ENCODE assay signal across 20 cellular contexts in the genomic region with DNA sequence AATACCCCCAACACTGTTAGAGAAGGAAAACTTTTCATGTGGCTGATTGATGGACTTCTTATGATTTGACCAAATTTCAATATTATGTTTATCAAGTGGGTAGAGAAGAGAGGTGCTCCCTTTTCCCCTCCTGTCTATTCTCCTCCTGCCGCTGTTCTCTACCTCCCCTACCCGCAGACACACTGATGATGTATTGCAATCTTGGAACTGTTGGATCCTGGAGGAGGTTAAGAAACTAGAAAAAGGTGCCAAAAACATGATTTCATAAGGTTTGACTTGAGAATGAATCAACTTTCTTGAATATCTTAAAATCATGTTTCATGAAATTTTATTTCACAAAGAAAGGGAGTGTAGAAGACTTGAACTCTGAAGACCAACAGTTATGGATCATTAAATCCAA.
"Had no signal": no experiment of that assay in that cellular context is flagged by ENCODE, and none has a peak within 500 bp of the region (broad histone marks: within the 10 kb centered on the region; RNA-seq: fewer than 3 reads in every experiment).

No MANE protein-coding gene starts in this region.

- ATAC-seq: activated naive CD4-positive, alpha-beta T cell treated with anti-CD3 and anti-CD28 coated beads, Interleukin-2, amount 50 U/mL, for 72 hours; effector memory CD8-positive, alpha-beta T cell; mucosa of descending colon; T-helper 17 cell had no signal

- H3K4me3 Mint-ChIP-seq: effector memory CD8-positive, alpha-beta T cell; memory B cell; naive B cell; T-helper 17 cell had no signal

- H3K27me3 Mint-ChIP-seq: effector memory CD8-positive, alpha-beta T cell had no signal

- H3K36me3 Mint-ChIP-seq: activated naive CD4-positive, alpha-beta T cell treated with anti-CD3 and anti-CD28 coated beads, Interleukin-2, amount 50 U/mL, for 72 hours; memory B cell; naive B cell had no signal

- H3K27me3 ChIP-seq: adrenal gland, heart right ventricle, ovary, vagina had no signal

- DNase-seq: activated CD4-positive, alpha-beta T cell treated with anti-CD3 and anti-CD28 coated beads for 1 hour; activated CD8-positive, alpha-beta memory T cell treated with anti-CD3 and anti-CD28 coated beads for 24 hours; activated CD8-positive, alpha-beta memory T cell treated with anti-CD3 and anti-CD28 coated beads, Interleukin-2, amount 50 U/mL, for 48 hours; activated effector memory CD4-positive, alpha-beta T cell treated with anti-CD3 and anti-CD28 coated beads, Interleukin-2, amount 50 U/mL, for 16 hours; activated T-cell treated with anti-CD3 and anti-CD28 coated beads, Interleukin-2, amount 50 U/mL, for 48 hours; adrenal gland; effector memory CD8-positive, alpha-beta T cell; heart right ventricle; mucosa of descending colon; naive B cell; stimulated activated CD4-positive, alpha-beta T cell treated with anti-CD3 and anti-CD28 coated beads, Interleukin-1b, Interleukin-23, amount 100 ng/mL, for 48 hours; stimulated activated CD8-positive, alpha-beta memory T cell treated with anti-CD3 and anti-CD28 coated beads, Interleukin-4, amount 100 ng/mL, for 48 hours; stimulated activated naive CD4-positive, alpha-beta T cell treated with Interleukin-2 at 50 U/mL for 16 hours; T-helper 17 cell; thyroid gland; WERI-Rb-1 had no signal

- H3K27ac ChIP-seq: adrenal gland, heart right ventricle, ovary, thyroid gland, vagina, WERI-Rb-1 had no signal

- H3K4me3 ChIP-seq: adrenal gland, heart right ventricle, mucosa of descending colon, ovary, thyroid gland, vagina had no signal

- H3K9me3 ChIP-seq: adrenal gland, heart right ventricle, mucosa of descending colon, ovary, thyroid gland, vagina had no signal

- H3K36me3 ChIP-seq: heart right ventricle, ovary, thyroid gland, WERI-Rb-1 had no signal

- H3K4me1 Mint-ChIP-seq: memory B cell, T-helper 17 cell had no signal

- H3K27ac Mint-ChIP-seq: activated naive CD4-positive, alpha-beta T cell treated with anti-CD3 and anti-CD28 coated beads, Interleukin-2, amount 50 U/mL, for 72 hours; effector memory CD8-positive, alpha-beta T cell; memory B cell; naive B cell; T-helper 17 cell had no signal

- H3K9me3 Mint-ChIP-seq: memory B cell, naive B cell had no signal
